8 cellular contexts compared by ENCODE assay signal in the genomic region with DNA sequence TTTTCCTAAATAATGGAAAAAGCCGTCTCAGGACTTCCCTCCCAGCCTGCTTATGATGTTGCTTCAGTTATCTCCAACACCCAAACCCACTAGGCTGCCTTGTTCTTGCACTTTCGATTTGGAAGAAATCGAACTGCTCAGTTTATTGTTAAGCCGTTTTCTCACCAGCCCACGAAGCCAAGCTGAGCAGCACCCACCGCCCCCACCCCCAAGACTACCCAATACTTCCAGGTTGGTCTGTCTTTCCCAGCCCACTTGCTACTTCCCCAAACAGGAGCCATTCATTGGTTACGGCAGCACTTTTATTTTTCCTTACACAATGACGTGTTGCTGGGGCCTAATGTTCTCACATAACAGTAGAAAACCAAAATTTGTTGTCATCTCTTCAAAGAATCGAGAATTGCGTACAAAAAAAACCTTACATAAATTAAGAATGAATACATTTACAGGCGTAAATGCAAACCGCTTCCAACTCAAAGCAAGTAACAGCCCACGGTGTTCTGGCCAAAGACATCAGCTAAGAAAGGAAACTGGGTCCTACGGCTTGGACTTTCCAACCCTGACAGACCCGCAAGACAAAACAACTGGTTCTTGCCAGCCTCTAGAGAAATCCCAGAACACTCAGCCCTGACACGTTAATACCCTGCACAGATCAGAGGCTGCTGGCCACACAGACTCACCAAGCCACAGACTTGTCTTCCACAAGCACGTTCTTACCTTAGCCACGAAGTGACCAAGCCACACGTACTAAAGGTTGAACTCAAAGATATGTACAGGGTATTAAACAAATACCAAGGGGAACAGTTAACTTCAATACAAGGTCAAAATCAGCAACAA. TPM values are rescaled to one million over a fixed set of nuclear protein-coding genes. Genes with fewer than 3 reads are reported as not detected.
DNase-seq lines count a peak whose midpoint lies in the region; ATAC-seq and TF ChIP-seq lines count a peak whose summit lies in the region.

No MANE protein-coding gene starts in this region.

- RAD21 ChIA-PET in HCT116 (lab: Charles Lee; ENCODE audit: low non-redundant PET in 1 of 2, low total read pairs in 2 of 2, uncharacterized antibody in 2 of 2, unreplicated experiment in 2 of 2) = no interaction called here

- peak overlapping the region; percentile 86 for H3K27ac Mint-ChIP-seq in T-helper 1 cell treated with Interleukin-12 subunit alpha and Interleukin-12 subunit beta and Interleukin-4 antibody, amounts not matched to agents 30 μg/mL and 1 μg/mL, for 36 hours
- H3K27ac Mint-ChIP-seq in neural progenitor cell = peak overlapping the region; percentile 75

- H3K9ac ChIP-seq in HCT116 (ENCODE audit: low read length) = peak overlapping the region; percentile 90
- peak overlapping the region; percentile 93 for H3K9ac ChIP-seq in endocrine pancreas (ENCODE audit: control insufficient read depth, insufficient read depth, low read length)
- H3K9ac ChIP-seq in neural progenitor cell = no peak overlapping the region

- no peaks in the 10 kb centered on the region for H3K9me2 ChIP-seq in HCT116 (ENCODE audit: insufficient read depth)

- peaks cover 47% of the 10 kb centered on the region for H3K79me2 ChIP-seq in HCT116 (ENCODE audit: insufficient read depth, low read length)
- peaks cover 37% of the 10 kb centered on the region for H3K79me2 ChIP-seq in neural progenitor cell (ENCODE audit: low read depth)

- H3K27me3 Mint-ChIP-seq in T-helper 1 cell treated with Interleukin-12 subunit alpha and Interleukin-12 subunit beta and Interleukin-4 antibody, amounts not matched to agents 30 μg/mL and 1 μg/mL, for 36 hours (ENCODE audit: low read depth) = peaks cover 3% of the 10 kb centered on the region
- peaks cover 43% of the 10 kb centered on the region for H3K27me3 Mint-ChIP-seq in neural progenitor cell (ENCODE audit: insufficient read depth, low read depth)

- TF ChIP-seq CTCF in HCT116 (IDR thresholded peaks at IDR 0.05 in 2 of 3, conservative IDR thresholded peaks at IDR 0.05 in 1 of 3; ENCODE audit: borderline replicate concordance in 1 of 3, insufficient read depth in 1 of 3, low read depth in 2 of 3, low read length in 2 of 3) (no peak), neural progenitor cell (IDR thresholded peaks at IDR 0.05) (no peak)

- H3K4me3 ChIP-seq in HCT116 (replicated peaks in 1 of 2; ENCODE audit: low read depth in 1 of 2, low read length in 2 of 2) (peak overlapping the region; percentile 85 to 96), endocrine pancreas (ENCODE audit: control insufficient read depth, insufficient read depth, low read length) (peak overlapping the region; percentile 91), neural progenitor cell (peak overlapping the region; percentile 98)

- DNase-seq in HCT116 (ENCODE audit: low read depth, low spot score) = no peak
- no peak for DNase-seq in neural progenitor cell (ENCODE audit: low spot score)
- no peak for DNase-seq in SK-N-DZ (ENCODE audit: low spot score)
- no peak for DNase-seq in AG20443 (ENCODE audit: low spot score)
- no peak for DNase-seq in KG1 (lab: John Stamatoyannopoulos, UW)
- no peak for DNase-seq in cerebellar cortex (ENCODE audit: low spot score)

- no peak overlapping the region for H2AFZ ChIP-seq in HCT116 (ENCODE audit: low read depth, low read length, poor library complexity, severe bottlenecking)
- H2AFZ ChIP-seq in neural progenitor cell (replicated peaks) = no peak overlapping the region

- H4K20me1 ChIP-seq in HCT116 (ENCODE audit: insufficient read depth) (peaks cover 35% of the 10 kb centered on the region; the same call in 1 of the 2 replicates), neural progenitor cell (ENCODE audit: low read depth) (peaks cover 42% of the 10 kb centered on the region)

- H3K4me3 Mint-ChIP-seq in T-helper 1 cell treated with Interleukin-12 subunit alpha and Interleukin-12 subunit beta and Interleukin-4 antibody, amounts not matched to agents 30 μg/mL and 1 μg/mL, for 36 hours = peak overlapping the region; percentile 96
- H3K4me3 Mint-ChIP-seq in neural progenitor cell = peak overlapping the region; percentile 98

- H3K9me3 Mint-ChIP-seq in T-helper 1 cell treated with Interleukin-12 subunit alpha and Interleukin-12 subunit beta and Interleukin-4 antibody, amounts not matched to agents 30 μg/mL and 1 μg/mL, for 36 hours = no peaks in the 10 kb centered on the region
- H3K9me3 Mint-ChIP-seq in neural progenitor cell = peaks cover 10% of the 10 kb centered on the region

- ATAC-seq in HCT116 = no peak

- TF ChIP-seq POLR2A in HCT116 (IDR thresholded peaks at IDR 0.05; ENCODE audit: borderline replicate concordance, extremely low read depth, insufficient read depth, insufficient read length) = no peak

- H3F3A ChIP-seq in neural progenitor cell (ENCODE audit: low read depth) = peaks cover 66% of the 10 kb centered on the region

- BruUV-seq in HCT116 (replicated peaks; lab: Mats Ljungman, UMichigan) = no TSS peak

- H3K4me2 ChIP-seq in HCT116 (ENCODE audit: low read length) (peak overlapping the region; percentile 99), neural progenitor cell (peak overlapping the region; percentile 97)

- H3K36me3 Mint-ChIP-seq in T-helper 1 cell treated with Interleukin-12 subunit alpha and Interleukin-12 subunit beta and Interleukin-4 antibody, amounts not matched to agents 30 μg/mL and 1 μg/mL, for 36 hours (ENCODE audit: low read depth) = peaks cover 45% of the 10 kb centered on the region
- peaks cover 39% of the 10 kb centered on the region for H3K36me3 Mint-ChIP-seq in neural progenitor cell

- TF ChIP-seq RAD21 in HCT116 (IDR thresholded peaks at IDR 0.05; ENCODE audit: low read depth) = no peak

- intact Hi-C loops in HCT116 (cut with micrococcal nuclease) = no loop called here

- peaks cover 20% of the 10 kb centered on the region for H3K4me1 Mint-ChIP-seq in T-helper 1 cell treated with Interleukin-12 subunit alpha and Interleukin-12 subunit beta and Interleukin-4 antibody, amounts not matched to agents 30 μg/mL and 1 μg/mL, for 36 hours (ENCODE audit: low read depth)
- peaks cover 35% of the 10 kb centered on the region for H3K4me1 Mint-ChIP-seq in neural progenitor cell

- H3K9me3 ChIP-seq in HCT116 (ENCODE audit: control insufficient read depth in 1 of 2, insufficient read depth in 1 of 2, low read depth in 1 of 2, low read length in 2 of 2) (no peaks in the 10 kb centered on the region), endocrine pancreas (ENCODE audit: control insufficient read depth, low read length) (no peaks in the 10 kb centered on the region), neural progenitor cell (ENCODE audit: low read depth) (no peaks in the 10 kb centered on the region)

- CTCF ChIA-PET in HCT116 (lab: Charles Lee) = interaction anchor here (2.7 kb wide), 1 partner anchor 25 kb away, joined by 9 read pairs; no protein-coding TSS in a partner anchor

- H3K4me1 ChIP-seq in HCT116 (ENCODE audit: control insufficient read depth in 1 of 2, insufficient read depth in 2 of 2, low read length in 2 of 2) = peaks cover 11 to 49% of the 10 kb centered on the region in 2 experiments; a peak in 3 of 4 replicates
- H3K4me1 ChIP-seq in endocrine pancreas (ENCODE audit: control insufficient read depth, insufficient read depth, low read length) = no peaks in the 10 kb centered on the region
- peaks cover 18% of the 10 kb centered on the region for H3K4me1 ChIP-seq in neural progenitor cell

- no peaks in the 10 kb centered on the region for H3K27me3 ChIP-seq in HCT116 (ENCODE audit: insufficient read depth, low read length)
- H3K27me3 ChIP-seq in endocrine pancreas (ENCODE audit: control insufficient read depth, insufficient read depth, low read length) = no peaks in the 10 kb centered on the region
- H3K27me3 ChIP-seq in neural progenitor cell = peaks cover 13% of the 10 kb centered on the region

- POLR2A ChIA-PET in HCT116 (lab: Charles Lee) = interaction anchor here (0.5 to 4.3 kb wide), 11 partner anchors 9 to 440 kb away, joined by 3 to 42 read pairs (median 6); partner anchors contain the start of gene BAHCC1

- H3K36me3 ChIP-seq in HCT116 (ENCODE audit: control insufficient read depth in 1 of 2, insufficient read depth in 2 of 2, low read length in 2 of 2) = peaks cover 19 to 34% of the 10 kb centered on the region in 2 experiments
- H3K36me3 ChIP-seq in endocrine pancreas (ENCODE audit: control insufficient read depth, insufficient read depth, low read length) = peaks cover 27% of the 10 kb centered on the region
- H3K36me3 ChIP-seq in neural progenitor cell = no peaks in the 10 kb centered on the region

- H3K27ac ChIP-seq in HCT116 (ENCODE audit: low read depth, low read length) = peak overlapping the region; percentile 15; the same call in 1 of the 2 replicates
- H3K27ac ChIP-seq in neural progenitor cell = no peak overlapping the region

TF ChIP-seq in HCT116, 20 proteins besides CTCF, POLR2A, EP300 and RAD21 (continues in another document):
- TF ChIP-seq SRF (IDR thresholded peaks at IDR 0.05; ENCODE audit: low read depth) (no peak), ZFX (IDR thresholded peaks at IDR 0.05) (no peak), EZH2phosphoT487 (IDR thresholded peaks at IDR 0.05; ENCODE audit: borderline replicate concordance) (no peak), CBX3 (IDR thresholded peaks at IDR 0.05; ENCODE audit: low read depth) (no peak)

RNA-seq across cellular contexts. Expression of gene ACTG1, which starts 2.7 kb away (rescaled TPM):
- total RNA-seq in HCT116 (2021; ENCODE audit: unreplicated experiment) = 6,223 TPM
- 6,644 and 8,513 TPM in 2 replicates for polyA plus RNA-seq in HCT116 (2012)
- 1,228 and 2,405 TPM in 2 replicates for total RNA-seq in neural progenitor cell (ENCODE audit: low replicate concordance)
- polyA plus RNA-seq in SK-N-DZ (2014; cell fraction: cytosol; rRNA removed) = 2,351 and 2,595 TPM in 2 replicates
- polyA plus RNA-seq in SK-N-DZ (2014; cell fraction: nucleus; rRNA removed) = 1,254 and 2,322 TPM in 2 replicates

RNA-seq across cellular contexts. Expression of gene FSCN2, which starts 18.3 kb away (rescaled TPM):
- total RNA-seq in HCT116 (2021; ENCODE audit: unreplicated experiment) = 10.1 TPM
- polyA plus RNA-seq in HCT116 (2012) = 5.9 and 6.4 TPM in 2 replicates
- 0.28 TPM in 1 of 2 replicates, not detected in the other for total RNA-seq in neural progenitor cell (ENCODE audit: low replicate concordance)
- polyA plus RNA-seq in SK-N-DZ (2014; cell fraction: cytosol; rRNA removed) = 0.13 TPM in 1 of 2 replicates, not detected in the other
- 0.52 TPM in 1 of 2 replicates, not detected in the other for polyA plus RNA-seq in SK-N-DZ (2014; cell fraction: nucleus; rRNA removed)

RNA-seq across cellular contexts. Expression of gene FAAP100, which starts 42.2 kb away (rescaled TPM):
- 53.4 TPM for total RNA-seq in HCT116 (2021; ENCODE audit: unreplicated experiment)
- 21.7 and 21.8 TPM in 2 replicates for polyA plus RNA-seq in HCT116 (2012)
- total RNA-seq in neural progenitor cell (ENCODE audit: low replicate concordance) = 9.7 and 36.5 TPM in 2 replicates
- 40.2 and 49.0 TPM in 2 replicates for polyA plus RNA-seq in SK-N-DZ (2014; cell fraction: cytosol; rRNA removed)
- 85.2 and 88.2 TPM in 2 replicates for polyA plus RNA-seq in SK-N-DZ (2014; cell fraction: nucleus; rRNA removed)
